30 cellular contexts compared by ENCODE assay signal in genomic region chr3:45969953-45970352, GRCh38. TPM values are rescaled to one million over a fixed set of nuclear protein-coding genes. Genes with fewer than 3 reads are reported as not detected.
"Had no signal": no experiment of that assay in that cellular context is flagged by ENCODE, and none has a peak within 500 bp of the region (broad histone marks: within the 10 kb centered on the region; RNA-seq: fewer than 3 reads in every experiment).

No MANE protein-coding gene starts in this region.

- H3K9me3 ChIP-seq: suprapubic skin, tibial nerve had no signal

- H3K4me3 ChIP-seq: cardiac muscle cell, coronary artery, dorsolateral prefrontal cortex, suprapubic skin, tibial nerve had no signal

- H3K9me3 Mint-ChIP-seq: brain, immature natural killer cell, memory B cell, nephron had no signal

- H3K27ac Mint-ChIP-seq: activated CD4-positive, alpha-beta T cell treated with anti-CD3 and anti-CD28 coated beads for 36 hours; activated naive CD8-positive, alpha-beta T cell; brain; memory B cell; nephron had no signal

- H3K27me3 ChIP-seq: cardiac muscle cell, dorsolateral prefrontal cortex, suprapubic skin, tibial nerve had no signal

- FAIRE-seq: kidney had no signal

- H3K4me3 Mint-ChIP-seq: activated CD4-positive, alpha-beta T cell treated with anti-CD3 and anti-CD28 coated beads for 36 hours; activated naive CD8-positive, alpha-beta T cell; brain; immature natural killer cell; memory B cell; nephron had no signal

- DNase-seq: activated CD4-positive, alpha-beta T cell treated with anti-CD3 and anti-CD28 coated beads for 36 hours; activated CD4-positive, alpha-beta T cell treated with anti-CD3 and anti-CD28 coated beads, Interleukin-2, amount 50 U/mL, for 4 hours; activated CD4-positive, CD25-positive, alpha-beta regulatory T cell; activated naive CD4-positive, alpha-beta T cell treated with Interleukin-2 at 50 U/mL for 16 hours; activated T-cell treated with anti-CD3 and anti-CD28 coated beads, Interleukin-2, amount 50 U/mL, for 48 hours; anterior cingulate cortex; dorsolateral prefrontal cortex; effector memory CD4-positive, alpha-beta T cell; erythroblast; head of caudate nucleus; hypothalamus; immature natural killer cell; kidney; left colon; midbrain; retina; stimulated activated CD4-positive, alpha-beta T cell treated with anti-CD3 and anti-CD28 coated beads, Interleukin-15, amount 100 ng/mL, for 24 hours; stimulated activated CD4-positive, alpha-beta T cell treated with anti-CD3 and anti-CD28 coated beads, Interleukin-2, amount 100 ng/mL, for 24 hours; stimulated activated naive CD4-positive, alpha-beta T cell had no signal

- H3K27ac ChIP-seq: cardiac muscle cell, coronary artery, suprapubic skin, tibial nerve had no signal

- ATAC-seq: activated CD4-positive, alpha-beta T cell treated with anti-CD3 and anti-CD28 coated beads for 36 hours; left colon; sciatic nerve had no signal

- H3K4me1 ChIP-seq: tibial nerve had no signal

- H3K27me3 Mint-ChIP-seq: activated CD4-positive, alpha-beta T cell treated with anti-CD3 and anti-CD28 coated beads for 36 hours; activated naive CD8-positive, alpha-beta T cell; brain; memory B cell had no signal

RNA-seq across cellular contexts. Expression of gene CXCR6, which starts 26.7 kb away (rescaled TPM):
- total RNA-seq: cardiac muscle cell, cerebellum, osteoblast had no signal

RNA-seq across cellular contexts. Expression of gene XCR1, which starts 57.3 kb away (rescaled TPM):
- total RNA-seq: activated CD4-positive, alpha-beta T cell treated with anti-CD3 and anti-CD28 coated beads for 36 hours; cardiac muscle cell; cerebellum; osteoblast; tibial nerve had no signal
- polyA plus RNA-seq: cardiac muscle cell had no signal
